ENCODE assay signal across 8 cellular contexts in the genomic region with DNA sequence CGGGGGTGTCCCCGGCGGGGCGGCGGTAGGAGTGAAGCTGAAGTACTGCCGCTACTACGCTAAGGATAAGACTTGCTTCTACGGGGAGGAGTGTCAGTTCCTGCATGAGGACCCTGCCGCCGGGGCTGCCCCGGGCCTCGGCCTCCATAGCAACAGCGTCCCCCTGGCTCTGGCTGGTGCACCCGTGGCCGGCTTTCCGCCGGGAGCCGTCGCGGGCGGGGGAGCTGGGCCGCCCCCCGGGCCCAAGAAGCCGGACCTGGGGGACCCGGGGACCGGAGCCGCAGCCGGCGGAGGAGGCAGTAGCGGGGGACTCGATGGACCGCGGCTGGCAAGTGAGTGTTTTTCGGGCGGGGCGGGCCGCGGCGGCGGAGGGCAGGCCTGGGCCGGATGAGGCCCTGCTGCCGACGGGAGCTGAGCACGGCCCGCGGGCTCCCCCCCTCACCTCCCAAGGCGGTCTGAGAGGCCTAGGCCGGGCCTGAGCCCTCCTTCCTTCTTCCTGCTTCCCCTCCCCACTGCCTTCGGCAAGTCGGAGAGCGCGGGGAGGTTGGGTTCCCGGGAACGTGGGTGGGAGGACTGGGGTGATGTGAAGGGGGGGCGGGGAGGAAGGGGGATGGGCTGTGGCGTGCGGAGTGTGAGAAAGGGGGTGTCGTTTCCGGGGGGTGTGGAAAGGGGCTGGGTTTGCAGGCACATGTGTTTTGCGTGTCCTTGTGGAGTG. TPM values are rescaled to one million over a fixed set of nuclear protein-coding genes. Genes with fewer than 3 reads are reported as not detected.
DNase-seq lines count a peak whose midpoint lies in the region; ATAC-seq and TF ChIP-seq lines count a peak whose summit lies in the region.

No MANE protein-coding gene starts in this region.

- H3K4me3 ChIP-seq in GM23248 (peak overlapping the region; percentile 87), prostate gland (peak overlapping the region; percentile 82 to 100), upper lobe of right lung (peak overlapping the region; percentile 99)

- H3K79me2 ChIP-seq in GM23248 (ENCODE audit: insufficient read depth): peaks cover 68% of the 10 kb centered on the region

- H3K9ac ChIP-seq in ES-I3 (ENCODE audit: low read depth, low read length): peak overlapping the region; percentile 89
- H3K9ac ChIP-seq in GM23248: peak overlapping the region; percentile 96

- peaks cover 16% of the 10 kb centered on the region for H3F3A ChIP-seq in GM23248 (ENCODE audit: insufficient read depth)

- H2AFZ ChIP-seq in GM23248: peak overlapping the region; percentile 90

- H4K20me1 ChIP-seq in GM23248 (ENCODE audit: insufficient read depth): 0 out of 2 replicates have a peak, but pooled peaks cover 5% of the 10 kb centered on the region

- H3K27ac Mint-ChIP-seq in T-helper 1 cell treated with Interleukin-12 subunit alpha and Interleukin-12 subunit beta and Interleukin-4 antibody, amounts not matched to agents 30 μg/mL and 1 μg/mL, for 36 hours: peak overlapping the region; percentile 88

- in situ Hi-C loops in GM23248 (cut with MboI): no loop called here

- ATAC-seq in left ventricle myocardium superior (peak; percentile 74), upper lobe of right lung (peak; percentile 89)

- no peaks in the 10 kb centered on the region for H3K9me3 Mint-ChIP-seq in T-helper 1 cell treated with Interleukin-12 subunit alpha and Interleukin-12 subunit beta and Interleukin-4 antibody, amounts not matched to agents 30 μg/mL and 1 μg/mL, for 36 hours

- WGBS in GM23248 (ENCODE audit: low coverage in 1 of 2, low lambda C conversion rate in 2 of 2, missing lambda C conversion rate in 2 of 2), 2 experiments: 0 to 3% methylated on average over 28 of the region's 60 CpGs
- WGBS in prostate gland: under 1% methylated on average over 51 of the region's 60 CpGs

- H3K27me3 ChIP-seq in GM23248 (replicated peaks; ENCODE audit: insufficient read depth) (no peaks in the 10 kb centered on the region), prostate gland (replicated peaks; ENCODE audit: insufficient read depth) (no peaks in the 10 kb centered on the region), upper lobe of right lung (no peaks in the 10 kb centered on the region)

- H3K9me3 ChIP-seq in ES-I3 (ENCODE audit: control insufficient read depth, insufficient read depth, low read length) (no peaks in the 10 kb centered on the region), GM23248 (ENCODE audit: low read depth) (no peaks in the 10 kb centered on the region), prostate gland (no peaks in the 10 kb centered on the region), upper lobe of right lung (no peaks in the 10 kb centered on the region)

- H3K4me1 Mint-ChIP-seq in T-helper 1 cell treated with Interleukin-12 subunit alpha and Interleukin-12 subunit beta and Interleukin-4 antibody, amounts not matched to agents 30 μg/mL and 1 μg/mL, for 36 hours (ENCODE audit: low read depth): peaks cover 31% of the 10 kb centered on the region

- H3K36me3 ChIP-seq in ES-I3 (ENCODE audit: insufficient read depth, low read length) (no peaks in the 10 kb centered on the region), GM23248 (ENCODE audit: low read depth) (no peaks in the 10 kb centered on the region), prostate gland (no peaks in the 10 kb centered on the region), upper lobe of right lung (no peaks in the 10 kb centered on the region)

- TF ChIP-seq POLR2A in prostate gland (IDR thresholded peaks at IDR 0.05): peak; percentile 71

- H3K27ac ChIP-seq in GM23248: peak overlapping the region; percentile 84
- peak overlapping the region; percentile 96 to 98 for H3K27ac ChIP-seq in prostate gland
- peak overlapping the region; percentile 96 for H3K27ac ChIP-seq in upper lobe of right lung

- DNase-seq in GM23248 (peak; percentile 85), LoVo (ENCODE audit: low spot score) (peak; percentile 65), amniotic stem cell (lab: John Stamatoyannopoulos, UW) (peak; percentile 40), left ventricle myocardium superior (peak; percentile 85), prostate gland (ENCODE audit: low spot score) (peak; percentile 70), upper lobe of right lung (peak; percentile 93)

- no peaks in the 10 kb centered on the region for H3K27me3 Mint-ChIP-seq in T-helper 1 cell treated with Interleukin-12 subunit alpha and Interleukin-12 subunit beta and Interleukin-4 antibody, amounts not matched to agents 30 μg/mL and 1 μg/mL, for 36 hours (ENCODE audit: low read depth)

- H3K36me3 Mint-ChIP-seq in T-helper 1 cell treated with Interleukin-12 subunit alpha and Interleukin-12 subunit beta and Interleukin-4 antibody, amounts not matched to agents 30 μg/mL and 1 μg/mL, for 36 hours (ENCODE audit: low read depth): peaks cover 5% of the 10 kb centered on the region

- peak overlapping the region; percentile 95 for H3K4me2 ChIP-seq in GM23248 (ENCODE audit: unreplicated experiment)

- H3K4me1 ChIP-seq in ES-I3 (ENCODE audit: insufficient read depth, low read length) (peaks cover 21% of the 10 kb centered on the region), GM23248 (ENCODE audit: insufficient read depth) (peaks cover 33% of the 10 kb centered on the region), prostate gland (replicated peaks) (peaks cover 5% of the 10 kb centered on the region), upper lobe of right lung (peaks cover 27% of the 10 kb centered on the region)

- H3K9me2 ChIP-seq in GM23248 (ENCODE audit: insufficient read depth): no peaks in the 10 kb centered on the region

- intact Hi-C loops in left ventricle myocardium superior (cut with micrococcal nuclease): no loop called here
- intact Hi-C loops in prostate gland (cut with DNase I): loop anchor here (10.0 kb wide), 1 partner anchor 516 kb away; a partner anchor contains a TSS
- intact Hi-C loops in upper lobe of right lung (cut with DNase I): no loop called here

- TF ChIP-seq CTCF in prostate gland (IDR thresholded peaks at IDR 0.05) (no peak), upper lobe of right lung (IDR thresholded peaks at IDR 0.05) (no peak)

- peak overlapping the region; percentile 88 for H3K4me3 Mint-ChIP-seq in T-helper 1 cell treated with Interleukin-12 subunit alpha and Interleukin-12 subunit beta and Interleukin-4 antibody, amounts not matched to agents 30 μg/mL and 1 μg/mL, for 36 hours

RNA-seq across cellular contexts. Expression of a gene that starts 0.6 kb away (rescaled TPM):
- 16.7 and 17.3 TPM in 2 replicates for total RNA-seq in GM23248 (2014; rRNA removed; shearing (Covaris generic))
- 14.7 and 16.7 TPM in 2 replicates for polyA plus RNA-seq in GM23248 (2016; fragmentation: Nextera tagmentation; extraction: Ambion mirVana)
- total RNA-seq in left ventricle myocardium superior (9.7 TPM), prostate gland (10 to 100 TPM; 31.4 to 51.7 TPM), upper lobe of right lung (34.3 TPM)

RNA-seq across cellular contexts. Expression of a gene that starts 38.5 kb away (rescaled TPM):
- total RNA-seq in GM23248 (2014; rRNA removed; shearing (Covaris generic)): not detected in 2 replicates
- polyA plus RNA-seq in GM23248 (2016; fragmentation: Nextera tagmentation; extraction: Ambion mirVana): not detected in 2 replicates
- 0.07 TPM for total RNA-seq in left ventricle myocardium superior
- total RNA-seq in prostate gland: 1 to 10 TPM in 1 of 2 donors, under 1 TPM in 1; 0.27 to 2.4 TPM
- 1.1 TPM for total RNA-seq in upper lobe of right lung

Comparison
In these comparisons a context has a peak if more than half of its experiments do, and no peak if none do; other contexts are left out.
1. Peak in every context shown above with its lines: DNase-seq, ATAC-seq, H3K4me3 ChIP-seq and H3K27ac ChIP-seq.
2. DNase-seq: peak in every context shown above with its lines; median percentile 93 in upper lobe of right lung; 85 in GM23248; 85 in left ventricle myocardium superior; 70 in prostate gland; 65 in LoVo; 40 in amniotic stem cell.